ENCODE assay signal across 8 cellular contexts in genomic region chr11:96054870-96055705, GRCh38.
DNase-seq lines count a peak whose midpoint lies in the region; ATAC-seq and TF ChIP-seq lines count a peak whose summit lies in the region.

No MANE protein-coding gene starts in this region.

- peak; percentile 83 for ATAC-seq in GM23338
- ATAC-seq in GM21515 (IDR thresholded peaks at IDR 0.05; ENCODE audit: unreplicated experiment), result no peak
- no peak for ATAC-seq in HG02759 (IDR thresholded peaks at IDR 0.05; ENCODE audit: unreplicated experiment)
- no peak for ATAC-seq in HG02840 (IDR thresholded peaks at IDR 0.05; ENCODE audit: low FRiP score, unreplicated experiment)

- H3K27ac Mint-ChIP-seq in GM23338, result peak overlapping the region; percentile 83

- H3K36me3 ChIP-seq in BE2C (no peaks in the 10 kb centered on the region), GM23338 (ENCODE audit: insufficient read depth) (no peaks in the 10 kb centered on the region), OCI-LY1 (ENCODE audit: insufficient read depth, low read length) (no peaks in the 10 kb centered on the region), mesodermal cell (ENCODE audit: control insufficient read depth, insufficient read depth, low read length) (peaks cover 5% of the 10 kb centered on the region)

- H3K9ac ChIP-seq in OCI-LY1 (ENCODE audit: low read length), result no peak overlapping the region

- H3K36me3 Mint-ChIP-seq in GM23338 (ENCODE audit: low read depth), result no peaks in the 10 kb centered on the region

- H3K9me3 Mint-ChIP-seq in GM23338, result no peaks in the 10 kb centered on the region; the same call in 2 of the 3 replicates

- H3K4me3 Mint-ChIP-seq in GM23338, result no peak overlapping the region

- H3K9me3 ChIP-seq in BE2C (no peaks in the 10 kb centered on the region), OCI-LY1 (ENCODE audit: low read length) (no peaks in the 10 kb centered on the region), mesodermal cell (ENCODE audit: control insufficient read depth, low read length) (no peaks in the 10 kb centered on the region)

- peaks cover 32% of the 10 kb centered on the region for H3K4me1 Mint-ChIP-seq in GM23338

- intact Hi-C loops in dorsolateral prefrontal cortex (cut with DNase I), result loop anchor here (2.0 to 10.0 kb wide), 4 partner anchors 200 to 337 kb away; partner anchors contain the start of genes JRKL (in 1 of the 2) and MAML2 (in 1 of the 2)

- H2AFZ ChIP-seq in GM23338, result no peak overlapping the region; the same call in 1 of the 2 replicates
- H2AFZ ChIP-seq in OCI-LY1 (ENCODE audit: low read length), result no peak overlapping the region

- H3K9me2 ChIP-seq in GM23338 (ENCODE audit: insufficient read depth), result peaks cover 12% of the 10 kb centered on the region
- no peaks in the 10 kb centered on the region for H3K9me2 ChIP-seq in OCI-LY1 (ENCODE audit: low read depth, low read length)

- WGBS in mesodermal cell (ENCODE audit: insufficient coverage in 2 of 2), 2 experiments, result 83% methylated on average over 1 of the region's 2 CpGs; no CpG with 5 or more reads in 1 of the 2 experiments

- H3K79me2 ChIP-seq in GM23338 (replicated peaks; ENCODE audit: insufficient read depth), result no peaks in the 10 kb centered on the region
- H3K79me2 ChIP-seq in OCI-LY1 (ENCODE audit: insufficient read depth, low read length), result no peaks in the 10 kb centered on the region

- peak; percentile 69 for TF ChIP-seq CTCF in BE2C (IDR thresholded peaks at IDR 0.05; ENCODE audit: low read depth, low read length)
- peak; percentile 65 to 70 for TF ChIP-seq CTCF in GM23338 (conservative IDR thresholded peaks at IDR 0.05; ENCODE audit: low read depth in 2 of 2)
- TF ChIP-seq CTCF in OCI-LY1 (IDR thresholded peaks at IDR 0.05; ENCODE audit: low read length), result peak; percentile 73
- TF ChIP-seq CTCF in dorsolateral prefrontal cortex (IDR thresholded peaks at IDR 0.05 in 54 of 56, conservative IDR thresholded peaks at IDR 0.05 in 2 of 56; ENCODE audit: low read depth in 1 of 56, partially characterized antibody in 56 of 56), result peak; percentile 58 to 87 (median 75)

- H3K27me3 Mint-ChIP-seq in GM23338 (ENCODE audit: insufficient read depth, low read depth, poor library complexity), result no peaks in the 10 kb centered on the region

- H3K4me3 ChIP-seq in BE2C (ENCODE audit: low read depth, low read length), result no peak overlapping the region
- no peak overlapping the region for H3K4me3 ChIP-seq in GM23338
- no peak overlapping the region for H3K4me3 ChIP-seq in OCI-LY1 (ENCODE audit: low read depth, low read length, poor library complexity, severe bottlenecking)
- no peak overlapping the region for H3K4me3 ChIP-seq in dorsolateral prefrontal cortex
- H3K4me3 ChIP-seq in mesodermal cell (ENCODE audit: extremely low read depth, insufficient read depth, low read length, poor library complexity, severe bottlenecking), result no peak overlapping the region

- H3K4me2 ChIP-seq in GM23338 (peak overlapping the region; percentile 56), OCI-LY1 (ENCODE audit: low read length) (no peak overlapping the region)

- H4K20me1 ChIP-seq in GM23338 (replicated peaks; ENCODE audit: insufficient read depth), result no peaks in the 10 kb centered on the region
- no peaks in the 10 kb centered on the region for H4K20me1 ChIP-seq in OCI-LY1 (ENCODE audit: insufficient read depth, low read length)

- H3K27ac ChIP-seq in GM23338 (ENCODE audit: low read depth) (peak overlapping the region; percentile 48), OCI-LY1 (ENCODE audit: low read depth, low read length, poor library complexity, severe bottlenecking) (no peak overlapping the region), dorsolateral prefrontal cortex (peak overlapping the region in 2 of 59 donors; percentile 6 to 11), mesodermal cell (ENCODE audit: low read depth, low read length, severe bottlenecking) (peak overlapping the region; percentile 74)

- H3K4me1 ChIP-seq in BE2C (peaks cover 7% of the 10 kb centered on the region), GM23338 (ENCODE audit: insufficient read depth) (peaks cover 24% of the 10 kb centered on the region), OCI-LY1 (ENCODE audit: insufficient read depth, low read length, severe bottlenecking) (no peaks in the 10 kb centered on the region), mesodermal cell (ENCODE audit: control insufficient read depth, insufficient read depth, low read length, poor library complexity, severe bottlenecking) (peaks cover 52% of the 10 kb centered on the region)

- no peaks in the 10 kb centered on the region for H3F3A ChIP-seq in GM23338 (replicated peaks; ENCODE audit: low read depth)
- H3F3A ChIP-seq in OCI-LY1 (ENCODE audit: insufficient read depth, low read length), result no peaks in the 10 kb centered on the region

- no peaks in the 10 kb centered on the region for H3K27me3 ChIP-seq in BE2C
- H3K27me3 ChIP-seq in GM23338 (ENCODE audit: insufficient read depth), result no peaks in the 10 kb centered on the region
- no peaks in the 10 kb centered on the region for H3K27me3 ChIP-seq in OCI-LY1 (ENCODE audit: insufficient read depth, low read length)
- no peaks in the 10 kb centered on the region for H3K27me3 ChIP-seq in dorsolateral prefrontal cortex

- DNase-seq in BE2C, result no peak
- peak; percentile 59 for DNase-seq in GM23338 (ENCODE audit: low spot score)
- DNase-seq in dorsolateral prefrontal cortex, result no peak

TF ChIP-seq in GM23338, 12 proteins besides CTCF, POLR2A, EP300 and RAD21 (continues in another document):
- TF ChIP-seq ZNF114 (CRISPR knock-in tag; IDR thresholded peaks at IDR 0.05) (no peak), EZH2phosphoT487 (IDR thresholded peaks at IDR 0.05; ENCODE audit: unreplicated experiment) (no peak), CREB1 (CRISPR knock-in tag; IDR thresholded peaks at IDR 0.05; ENCODE audit: low read depth) (no peak), STAT1 (IDR thresholded peaks at IDR 0.05; ENCODE audit: unreplicated experiment) (no peak), POLR2AphosphoS5 (IDR thresholded peaks at IDR 0.05; ENCODE audit: low read depth) (no peak), ZNF331 (CRISPR knock-in tag; IDR thresholded peaks at IDR 0.05; ENCODE audit: low read depth) (no peak)
- TF ChIP-seq, protein P1, sequence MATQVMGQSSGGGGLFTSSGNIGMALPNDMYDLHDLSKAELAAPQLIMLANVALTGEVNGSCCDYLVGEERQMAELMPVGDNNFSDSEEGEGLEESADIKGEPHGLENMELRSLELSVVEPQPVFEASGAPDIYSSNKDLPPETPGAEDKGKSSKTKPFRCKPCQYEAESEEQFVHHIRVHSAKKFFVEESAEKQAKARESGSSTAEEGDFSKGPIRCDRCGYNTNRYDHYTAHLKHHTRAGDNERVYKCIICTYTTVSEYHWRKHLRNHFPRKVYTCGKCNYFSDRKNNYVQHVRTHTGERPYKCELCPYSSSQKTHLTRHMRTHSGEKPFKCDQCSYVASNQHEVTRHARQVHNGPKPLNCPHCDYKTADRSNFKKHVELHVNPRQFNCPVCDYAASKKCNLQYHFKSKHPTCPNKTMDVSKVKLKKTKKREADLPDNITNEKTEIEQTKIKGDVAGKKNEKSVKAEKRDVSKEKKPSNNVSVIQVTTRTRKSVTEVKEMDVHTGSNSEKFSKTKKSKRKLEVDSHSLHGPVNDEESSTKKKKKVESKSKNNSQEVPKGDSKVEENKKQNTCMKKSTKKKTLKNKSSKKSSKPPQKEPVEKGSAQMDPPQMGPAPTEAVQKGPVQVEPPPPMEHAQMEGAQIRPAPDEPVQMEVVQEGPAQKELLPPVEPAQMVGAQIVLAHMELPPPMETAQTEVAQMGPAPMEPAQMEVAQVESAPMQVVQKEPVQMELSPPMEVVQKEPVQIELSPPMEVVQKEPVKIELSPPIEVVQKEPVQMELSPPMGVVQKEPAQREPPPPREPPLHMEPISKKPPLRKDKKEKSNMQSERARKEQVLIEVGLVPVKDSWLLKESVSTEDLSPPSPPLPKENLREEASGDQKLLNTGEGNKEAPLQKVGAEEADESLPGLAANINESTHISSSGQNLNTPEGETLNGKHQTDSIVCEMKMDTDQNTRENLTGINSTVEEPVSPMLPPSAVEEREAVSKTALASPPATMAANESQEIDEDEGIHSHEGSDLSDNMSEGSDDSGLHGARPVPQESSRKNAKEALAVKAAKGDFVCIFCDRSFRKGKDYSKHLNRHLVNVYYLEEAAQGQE (IDR thresholded peaks at IDR 0.05; ENCODE audit: unreplicated experiment), result no peak
